In the genomic region with DNA sequence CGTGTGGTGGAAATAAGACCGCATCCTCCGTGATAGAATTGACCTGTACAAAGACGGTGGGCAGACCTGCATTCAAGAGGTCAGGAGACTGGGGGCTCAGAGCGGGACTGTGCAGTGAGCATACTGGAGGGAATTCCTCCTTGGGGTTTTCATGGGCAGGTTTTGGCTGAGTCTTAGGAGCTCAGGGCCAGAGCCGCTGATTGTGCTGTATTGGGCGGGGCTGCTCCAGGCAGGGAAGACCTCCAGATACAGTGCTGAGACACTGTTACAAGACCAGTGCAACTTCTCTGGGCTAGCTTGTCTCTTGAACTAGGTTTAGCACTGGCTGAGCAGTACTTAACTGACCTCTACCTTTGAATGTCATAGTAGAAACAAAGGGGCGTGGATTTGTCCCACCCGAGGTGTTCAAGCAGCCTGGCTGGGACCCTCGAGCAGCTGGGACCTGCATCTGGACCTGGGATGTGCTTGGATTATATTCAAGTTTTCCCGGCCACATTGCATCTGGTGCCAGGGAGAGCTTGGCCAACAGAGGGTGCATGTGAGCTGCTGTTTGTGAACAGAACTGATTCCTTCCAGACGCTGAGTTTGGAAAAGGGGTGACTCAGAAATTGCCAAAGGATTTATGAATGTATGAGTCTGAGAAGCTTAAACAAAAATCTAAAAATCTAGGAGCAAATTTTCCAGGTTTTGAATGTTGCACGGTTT, we compare ENCODE assay signal across 8 cellular contexts. TPM values are rescaled to one million over a fixed set of nuclear protein-coding genes. Genes with fewer than 3 reads are reported as not detected.
A peak's percentile ranks its signal among the peaks of the same experiment; 100 is the strongest.
DNase-seq lines count a peak whose midpoint lies in the region; ATAC-seq and FAIRE-seq lines count a peak whose summit lies in the region.

No MANE protein-coding gene starts in this region.

- POLR2A ChIA-PET in activated CD4-positive, alpha-beta T cell treated with anti-CD3 and anti-CD28 coated beads for 36 hours (lab: Charles Lee): interaction anchor here (0.7 kb wide), 1 partner anchor 25 kb away, joined by 3 read pairs; no protein-coding TSS in a partner anchor

- CTCF ChIA-PET in activated CD4-positive, alpha-beta T cell treated with anti-CD3 and anti-CD28 coated beads for 36 hours (lab: Charles Lee): interaction anchor here (0.6 to 2.0 kb wide), 10 partner anchors 11 to 445 kb away, joined by 3 to 5 read pairs (median 4); no protein-coding TSS in a partner anchor

- H3K4ac ChIP-seq in mesendoderm (ENCODE audit: low read depth, low read length): no peak overlapping the region

- H3K4me2 ChIP-seq in mesendoderm (ENCODE audit: low read length): no peak overlapping the region

- H3K27ac ChIP-seq in mesendoderm (ENCODE audit: low read depth, low read length): no peak overlapping the region

- H3K27me3 Mint-ChIP-seq in activated CD4-positive, alpha-beta T cell treated with anti-CD3 and anti-CD28 coated beads for 36 hours: no peaks in the 10 kb centered on the region

- H3K27ac Mint-ChIP-seq in activated CD4-positive, alpha-beta T cell treated with anti-CD3 and anti-CD28 coated beads for 36 hours: no peak overlapping the region

- FAIRE-seq in endometrium (lab: Jason Lieb, UNC): peak; percentile 53

- H2BK15ac ChIP-seq in mesendoderm (replicated peaks; ENCODE audit: low read depth): no peak overlapping the region

- ATAC-seq in activated CD4-positive, alpha-beta T cell treated with anti-CD3 and anti-CD28 coated beads for 36 hours: no peak
- ATAC-seq in HG03095 (IDR thresholded peaks at IDR 0.05; ENCODE audit: unreplicated experiment): no peak

- no peaks in the 10 kb centered on the region for H3K79me2 ChIP-seq in mesendoderm (ENCODE audit: control insufficient read depth, insufficient read depth, low read length)

- H2AK5ac ChIP-seq in mesendoderm (ENCODE audit: low read length): no peak overlapping the region

- H3K9ac ChIP-seq in NT2/D1 (ENCODE audit: insufficient read length, low read depth): no peak overlapping the region
- no peak overlapping the region for H3K9ac ChIP-seq in mesendoderm (ENCODE audit: low read length)

- intact Hi-C loops in activated CD4-positive, alpha-beta T cell treated with anti-CD3 and anti-CD28 coated beads for 36 hours (cut with DNase I, micrococcal nuclease): loop anchor here in 1 of 2 experiments (5.0 kb wide), 1 partner anchor 369 kb away; no protein-coding TSS in a partner anchor

- H3K36me3 Mint-ChIP-seq in activated CD4-positive, alpha-beta T cell treated with anti-CD3 and anti-CD28 coated beads for 36 hours (ENCODE audit: low read depth): peaks cover 56% of the 10 kb centered on the region

- WGBS in mesendoderm (ENCODE audit: extremely low coverage, insufficient coverage, low lambda C conversion rate): no CpG with 5 or more reads among the region's 13 CpGs

- DNase-seq in activated CD4-positive, alpha-beta T cell treated with anti-CD3 and anti-CD28 coated beads for 36 hours: peak; percentile 17
- DNase-seq in activated CD4-positive, alpha-beta T cell treated with anti-CD3 and anti-CD28 coated beads, Interleukin-2, amount 50 U/mL, for 1 hour: no peak
- peak; percentile 13 for DNase-seq in NT2/D1 (ENCODE audit: low read depth, low spot score)
- peak; percentile 58 for DNase-seq in mesendoderm
- no peak for DNase-seq in DMS79 treated with DMSO at 0.1 percent for 48 hours (lab: John Stamatoyannopoulos, UW)
- DNase-seq in activated T-cell treated with anti-CD3 and anti-CD28 coated beads for 4 hours: no peak

- no peak overlapping the region for H3K4me3 ChIP-seq in NT2/D1 (ENCODE audit: insufficient read length, low read depth)
- no peak overlapping the region for H3K4me3 ChIP-seq in mesendoderm (ENCODE audit: low read length)

- no peak overlapping the region for H2BK5ac ChIP-seq in mesendoderm (ENCODE audit: low read length)

- H3K27me3 ChIP-seq in NT2/D1 (ENCODE audit: insufficient read depth, insufficient read length) (no peaks in the 10 kb centered on the region), mesendoderm (ENCODE audit: insufficient read depth, low read length, poor library complexity) (no peaks in the 10 kb centered on the region)

- no peaks in the 10 kb centered on the region for H3K9me3 Mint-ChIP-seq in activated CD4-positive, alpha-beta T cell treated with anti-CD3 and anti-CD28 coated beads for 36 hours (ENCODE audit: low read depth)

- H3K4me1 ChIP-seq in NT2/D1 (ENCODE audit: insufficient read depth, insufficient read length) (no peaks in the 10 kb centered on the region), mesendoderm (ENCODE audit: control insufficient read depth, low read depth, low read length) (no peaks in the 10 kb centered on the region)

- peaks cover 84% of the 10 kb centered on the region for H3K36me3 ChIP-seq in NT2/D1 (ENCODE audit: insufficient read depth, insufficient read length, low read length)
- peaks cover 8% of the 10 kb centered on the region for H3K36me3 ChIP-seq in mesendoderm (ENCODE audit: control insufficient read depth, insufficient read depth, low read length)

- H3K23ac ChIP-seq in mesendoderm (ENCODE audit: low read length): no peak overlapping the region

- no peaks in the 10 kb centered on the region for H3K9me3 ChIP-seq in NT2/D1 (ENCODE audit: insufficient read depth, low read length)

- no peak overlapping the region for H2BK120ac ChIP-seq in mesendoderm (ENCODE audit: low read depth, low read length)

- H4K5ac ChIP-seq in mesendoderm (ENCODE audit: low read length): no peak overlapping the region

- no peak overlapping the region for H3K56ac ChIP-seq in mesendoderm (ENCODE audit: low read length)

- peaks cover 4% of the 10 kb centered on the region for H3K4me1 Mint-ChIP-seq in activated CD4-positive, alpha-beta T cell treated with anti-CD3 and anti-CD28 coated beads for 36 hours

- H3K4me3 Mint-ChIP-seq in activated CD4-positive, alpha-beta T cell treated with anti-CD3 and anti-CD28 coated beads for 36 hours: no peak overlapping the region

- no peak overlapping the region for H4K8ac ChIP-seq in mesendoderm (ENCODE audit: low read depth, low read length)

- H3K79me1 ChIP-seq in mesendoderm (ENCODE audit: low read length): no peaks in the 10 kb centered on the region

- no peak overlapping the region for H3K18ac ChIP-seq in mesendoderm (ENCODE audit: low read length)

RNA-seq across cellular contexts. Expression of a gene that starts 33.4 kb away (rescaled TPM):
- total RNA-seq in activated CD4-positive, alpha-beta T cell treated with anti-CD3 and anti-CD28 coated beads for 36 hours: 1 to 10 TPM in 1 of 2 experiments, under 1 TPM in 1; 0.78 to 1.2 TPM
- polyA plus RNA-seq in mesendoderm (2013, experiment 1 of 2): 2.1 TPM
- 2.3 TPM for polyA plus RNA-seq in mesendoderm (2013, experiment 2 of 2)

Comparison
In these comparisons a context has a peak if more than half of its experiments do, and no peak if none do; other contexts are left out.
1. DNase-seq: peak in activated CD4-positive, alpha-beta T cell treated with anti-CD3 and anti-CD28 coated beads for 36 hours (single experiment), NT2/D1 (single experiment) and mesendoderm (single experiment); none in activated CD4-positive, alpha-beta T cell treated with anti-CD3 and anti-CD28 coated beads, Interleukin-2, amount 50 U/mL, for 1 hour (single experiment), DMS79 treated with DMSO at 0.1 percent for 48 hours (single experiment) and activated T-cell treated with anti-CD3 and anti-CD28 coated beads for 4 hours (single experiment).